In genomic region chr9:15307523-15307841, GRCh38 we compare ENCODE assay signal across 1 cellular context.
TF ChIP-seq lines count a peak whose summit lies in the region.

No MANE protein-coding gene starts in this region.

TF ChIP-seq in HepG2, 621 proteins besides CTCF, POLR2A, EP300 and RAD21 (continued from another document and continues in another):
- TF ChIP-seq ZNF318 (CRISPR knock-in tag; IDR thresholded peaks at IDR 0.05) (no peak), SMAD3 (CRISPR knock-in tag; IDR thresholded peaks at IDR 0.05) (no peak), TEAD3 (CRISPR knock-in tag; optimal IDR thresholded peaks at IDR 0.05; ENCODE audit: borderline replicate concordance) (peak; percentile 36), WIZ (CRISPR knock-in tag; IDR thresholded peaks at IDR 0.05) (no peak), FOXO1 (CRISPR knock-in tag; IDR thresholded peaks at IDR 0.05) (peak; percentile 32; the same call in 1 of the 2 replicates), GFI1 (CRISPR knock-in tag; IDR thresholded peaks at IDR 0.05; ENCODE audit: borderline replicate concordance) (0 out of 2 replicates have a peak, but pooled peaks have one; percentile 19), EEA1 (CRISPR knock-in tag; IDR thresholded peaks at IDR 0.05; ENCODE audit: borderline replicate concordance) (no peak), ZNF354B (CRISPR knock-in tag; IDR thresholded peaks at IDR 0.05) (no peak), PHF5A (CRISPR knock-in tag; IDR thresholded peaks at IDR 0.05; ENCODE audit: low read depth, unreplicated experiment) (no peak), SP5 (CRISPR knock-in tag; IDR thresholded peaks at IDR 0.05; ENCODE audit: borderline replicate concordance, low read depth) (no peak), PAXIP1 (CRISPR knock-in tag; conservative IDR thresholded peaks at IDR 0.05) (no peak), ISX (CRISPR knock-in tag; conservative IDR thresholded peaks at IDR 0.05) (no peak), ZNF782 (CRISPR knock-in tag; IDR thresholded peaks at IDR 0.05; ENCODE audit: borderline replicate concordance) (no peak), ERF (CRISPR knock-in tag; IDR thresholded peaks at IDR 0.05) (0 out of 2 replicates have a peak, but pooled peaks have one; percentile 6), ZMYM4 (CRISPR knock-in tag; IDR thresholded peaks at IDR 0.05) (peak; percentile 6), ZNF781 (CRISPR knock-in tag; IDR thresholded peaks at IDR 0.05; ENCODE audit: borderline replicate concordance, not compliant biosample characterization) (no peak), ZNF800 (CRISPR knock-in tag; IDR thresholded peaks at IDR 0.05) (no peak), NR2F2 (IDR thresholded peaks at IDR 0.05; ENCODE audit: borderline replicate concordance, low read depth) (0 out of 2 replicates have a peak, but pooled peaks have one; percentile 28), SIX4 (CRISPR knock-in tag; IDR thresholded peaks at IDR 0.05) (no peak), ZNF468 (CRISPR knock-in tag; IDR thresholded peaks at IDR 0.05) (no peak), HDAC2 (CRISPR knock-in tag; IDR thresholded peaks at IDR 0.05) (peak; percentile 10; the same call in 1 of the 2 replicates), TERF1 (CRISPR knock-in tag; IDR thresholded peaks at IDR 0.05) (no peak), STAG1 (CRISPR knock-in tag; IDR thresholded peaks at IDR 0.05) (peak; percentile 59), ZNF484 (CRISPR knock-in tag; IDR thresholded peaks at IDR 0.05; ENCODE audit: borderline replicate concordance, low read depth) (no peak), ZNF101 (CRISPR knock-in tag; IDR thresholded peaks at IDR 0.05; ENCODE audit: borderline replicate concordance, low read depth) (no peak), ZNF572 (CRISPR knock-in tag; IDR thresholded peaks at IDR 0.05) (0 out of 2 replicates have a peak, but pooled peaks have one; percentile 49), ZFP1 (CRISPR knock-in tag; IDR thresholded peaks at IDR 0.05) (no peak), ZBTB37 (CRISPR knock-in tag; IDR thresholded peaks at IDR 0.05) (no peak), ZNF761 (CRISPR knock-in tag; conservative IDR thresholded peaks at IDR 0.05) (0 out of 2 replicates have a peak, but pooled peaks have one; percentile 3), NR3C1 (CRISPR knock-in tag; IDR thresholded peaks at IDR 0.05) (no peak), ZNF496 (CRISPR knock-in tag; IDR thresholded peaks at IDR 0.05; ENCODE audit: insufficient replicate concordance) (no peak), ZNF768 (CRISPR knock-in tag; IDR thresholded peaks at IDR 0.05) (no peak), ASH2L (IDR thresholded peaks at IDR 0.05; ENCODE audit: insufficient read length, low read depth, low read length) (peak; percentile 1), ZFP36L1 (CRISPR knock-in tag; IDR thresholded peaks at IDR 0.05) (0 out of 2 replicates have a peak, but pooled peaks have one; percentile 18), ZNF546 (CRISPR knock-in tag; conservative IDR thresholded peaks at IDR 0.05) (no peak), NKX3-1 (CRISPR knock-in tag; IDR thresholded peaks at IDR 0.05) (no peak), ZNF275 (CRISPR knock-in tag; IDR thresholded peaks at IDR 0.05; ENCODE audit: borderline replicate concordance) (no peak), ZEB1 (IDR thresholded peaks at IDR 0.05; ENCODE audit: insufficient replicate concordance, low read depth) (peak; percentile 89), ZFP91 (CRISPR knock-in tag; IDR thresholded peaks at IDR 0.05; ENCODE audit: borderline replicate concordance) (0 out of 2 replicates have a peak, but pooled peaks have one; percentile 22), ZNF75D (CRISPR knock-in tag; IDR thresholded peaks at IDR 0.05; ENCODE audit: borderline replicate concordance) (no peak)
